8 cellular contexts compared by ENCODE assay signal in genomic region chr17:2303278-2304188, GRCh38. TPM values are rescaled to one million over a fixed set of nuclear protein-coding genes. Genes with fewer than 3 reads are reported as not detected.
DNase-seq lines count a peak whose midpoint lies in the region; ATAC-seq lines count a peak whose summit lies in the region.

SMG6 (minus strand) TSS chr17:2303785; CDS start chr17:2303720, 65 bp downstream.
A gene with protein sequence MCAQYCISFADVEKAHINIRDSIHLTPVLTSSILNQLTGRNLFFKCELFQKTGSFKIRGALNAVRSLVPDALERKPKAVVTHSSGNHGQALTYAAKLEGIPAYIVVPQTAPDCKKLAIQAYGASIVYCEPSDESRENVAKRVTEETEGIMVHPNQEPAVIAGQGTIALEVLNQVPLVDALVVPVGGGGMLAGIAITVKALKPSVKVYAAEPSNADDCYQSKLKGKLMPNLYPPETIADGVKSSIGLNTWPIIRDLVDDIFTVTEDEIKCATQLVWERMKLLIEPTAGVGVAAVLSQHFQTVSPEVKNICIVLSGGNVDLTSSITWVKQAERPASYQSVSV (plus strand): TSS chr17:2303950. CDS start chr17:2315561, 11,611 bp downstream.

- H3K4me3 ChIP-seq in endocrine pancreas (ENCODE audit: control insufficient read depth, insufficient read depth, low read length) (peak within 1 kb of the TSS; percentile 91), mesendoderm (ENCODE audit: low read length) (peak within 1 kb of the TSS; percentile 86)

- no peak within 1 kb of the TSS for H4K8ac ChIP-seq in mesendoderm (ENCODE audit: low read depth, low read length)

- H3K18ac ChIP-seq in mesendoderm (ENCODE audit: low read length) = peak within 1 kb of the TSS; percentile 89

- H3K4me1 ChIP-seq in endocrine pancreas (ENCODE audit: control insufficient read depth, insufficient read depth, low read length) = no peaks in the 10 kb centered on the region
- H3K4me1 ChIP-seq in mesendoderm (ENCODE audit: control insufficient read depth, low read depth, low read length) = no peaks in the 10 kb centered on the region

- peak within 1 kb of the TSS; percentile 96 for H3K9ac ChIP-seq in endocrine pancreas (ENCODE audit: control insufficient read depth, insufficient read depth, low read length)
- peak within 1 kb of the TSS; percentile 98 for H3K9ac ChIP-seq in mesendoderm (ENCODE audit: low read length)

- ATAC-seq in GM19455 (IDR thresholded peaks at IDR 0.05; ENCODE audit: unreplicated experiment) = peak; percentile 87

- H3K27me3 ChIP-seq in endocrine pancreas (ENCODE audit: control insufficient read depth, insufficient read depth, low read length) (no peaks in the 10 kb centered on the region), mesendoderm (ENCODE audit: insufficient read depth, low read length, poor library complexity) (no peaks in the 10 kb centered on the region)

- no peak within 1 kb of the TSS for H4K5ac ChIP-seq in mesendoderm (ENCODE audit: low read length)

- H2BK15ac ChIP-seq in mesendoderm (replicated peaks; ENCODE audit: low read depth) = no peak within 1 kb of the TSS

- H3K27ac ChIP-seq in mesendoderm (ENCODE audit: low read depth, low read length) = peak within 1 kb of the TSS; percentile 99

- no peaks in the 10 kb centered on the region for H3K9me3 ChIP-seq in endocrine pancreas (ENCODE audit: control insufficient read depth, low read length)

- no peaks in the 10 kb centered on the region for H3K36me3 ChIP-seq in endocrine pancreas (ENCODE audit: control insufficient read depth, insufficient read depth, low read length)
- H3K36me3 ChIP-seq in mesendoderm (ENCODE audit: control insufficient read depth, insufficient read depth, low read length) = no peaks in the 10 kb centered on the region

- no CpG with 5 or more reads among the region's 100 CpGs for WGBS in mesendoderm (ENCODE audit: extremely low coverage, insufficient coverage, low lambda C conversion rate)

- DNase-seq in CMK (ENCODE audit: low read depth) = peak; percentile 50
- peak; percentile 95 for DNase-seq in HK-2 (ENCODE audit: unreplicated experiment)
- DNase-seq in NOMO-1 treated with dmso at 0.1 percent for 144 hours (lab: John Stamatoyannopoulos, UW; ENCODE audit: unreplicated experiment) = peak; percentile 89
- DNase-seq in activated CD8-positive, alpha-beta memory T cell treated with anti-CD3 and anti-CD28 coated beads, Interleukin-2, amount 50 U/mL, for 1 hour (ENCODE audit: extremely low read depth) = peak; percentile 83
- DNase-seq in mesendoderm = peak; percentile 96
- DNase-seq in stimulated activated CD8-positive, alpha-beta memory T cell treated with anti-CD3 and anti-CD28 coated beads, Interleukin-15, amount 100 ng/mL, for 1 hour (ENCODE audit: low read depth) = peak; percentile 90

- H3K79me1 ChIP-seq in mesendoderm (ENCODE audit: low read length) = peaks cover 16% of the 10 kb centered on the region

- H3K56ac ChIP-seq in mesendoderm (ENCODE audit: low read length) = peak within 1 kb of the TSS; percentile 100

- peak within 1 kb of the TSS; percentile 88 for H2BK5ac ChIP-seq in mesendoderm (ENCODE audit: low read length)

- H3K23ac ChIP-seq in mesendoderm (ENCODE audit: low read length) = peak within 1 kb of the TSS; percentile 80

- peak within 1 kb of the TSS; percentile 74 for H3K4ac ChIP-seq in mesendoderm (ENCODE audit: low read depth, low read length)

- H2AK5ac ChIP-seq in mesendoderm (ENCODE audit: low read length) = no peak within 1 kb of the TSS

- peaks cover 6% of the 10 kb centered on the region for H3K79me2 ChIP-seq in mesendoderm (ENCODE audit: control insufficient read depth, insufficient read depth, low read length)

- H3K4me2 ChIP-seq in mesendoderm (ENCODE audit: low read length) = peak within 1 kb of the TSS; percentile 70

- peak within 1 kb of the TSS; percentile 33 for H2BK120ac ChIP-seq in mesendoderm (ENCODE audit: low read depth, low read length)

RNA-seq across cellular contexts. Expression of gene SMG6, which starts in this region (rescaled TPM):
- 18.2 TPM for polyA plus RNA-seq in mesendoderm (2013, experiment 1 of 2)
- 17.3 TPM for polyA plus RNA-seq in mesendoderm (2013, experiment 2 of 2)

RNA-seq across cellular contexts. Expression of the second gene that starts in this region (rescaled TPM):
- 2.7 TPM for polyA plus RNA-seq in mesendoderm (2013, experiment 1 of 2)
- polyA plus RNA-seq in mesendoderm (2013, experiment 2 of 2) = 2.7 TPM

Comparison
In these comparisons a context has a peak if more than half of its experiments do, and no peak if none do; other contexts are left out.
1. Peak in every context shown above with its lines: DNase-seq, ATAC-seq, H3K4me3 ChIP-seq and H3K27ac ChIP-seq.